ENCODE assay signal across 2 cellular contexts in the genomic region with DNA sequence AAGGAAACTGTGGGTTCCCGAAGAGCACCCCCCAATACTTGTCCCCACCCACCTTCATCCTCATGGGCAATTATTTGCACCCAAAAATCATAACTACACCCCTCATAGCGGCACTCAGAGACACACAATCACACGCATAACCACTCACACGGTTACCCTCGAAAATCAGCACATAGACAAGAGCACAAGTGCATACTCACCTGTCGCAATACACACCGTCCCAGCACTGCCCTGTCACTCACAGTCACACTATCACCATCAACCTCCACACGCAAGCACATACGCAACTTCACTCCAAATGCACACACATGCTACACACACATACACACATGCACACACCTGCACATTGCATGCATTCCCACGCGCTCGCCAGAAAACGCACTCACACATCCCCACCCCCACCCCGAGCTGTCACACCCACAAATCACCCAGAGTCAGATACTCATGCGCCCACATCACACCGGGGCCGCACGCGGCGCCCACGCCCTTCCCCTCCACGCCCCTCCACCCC.
TF ChIP-seq lines count a peak whose summit lies in the region.

No MANE protein-coding gene starts in this region.

TF ChIP-seq in SK-N-SH, 30 proteins besides CTCF, POLR2A, EP300 and RAD21 (continued from another document):
- no peak for TF ChIP-seq ZBTB33 (IDR thresholded peaks at IDR 0.05; ENCODE audit: borderline replicate concordance, low read depth)

TF ChIP-seq in SK-N-SH treated with all-trans-retinoic acid at 6 μM for 48 hours, 23 proteins besides CTCF, POLR2A, EP300 and RAD21 (continued from another document):
- TF ChIP-seq, protein P1, sequence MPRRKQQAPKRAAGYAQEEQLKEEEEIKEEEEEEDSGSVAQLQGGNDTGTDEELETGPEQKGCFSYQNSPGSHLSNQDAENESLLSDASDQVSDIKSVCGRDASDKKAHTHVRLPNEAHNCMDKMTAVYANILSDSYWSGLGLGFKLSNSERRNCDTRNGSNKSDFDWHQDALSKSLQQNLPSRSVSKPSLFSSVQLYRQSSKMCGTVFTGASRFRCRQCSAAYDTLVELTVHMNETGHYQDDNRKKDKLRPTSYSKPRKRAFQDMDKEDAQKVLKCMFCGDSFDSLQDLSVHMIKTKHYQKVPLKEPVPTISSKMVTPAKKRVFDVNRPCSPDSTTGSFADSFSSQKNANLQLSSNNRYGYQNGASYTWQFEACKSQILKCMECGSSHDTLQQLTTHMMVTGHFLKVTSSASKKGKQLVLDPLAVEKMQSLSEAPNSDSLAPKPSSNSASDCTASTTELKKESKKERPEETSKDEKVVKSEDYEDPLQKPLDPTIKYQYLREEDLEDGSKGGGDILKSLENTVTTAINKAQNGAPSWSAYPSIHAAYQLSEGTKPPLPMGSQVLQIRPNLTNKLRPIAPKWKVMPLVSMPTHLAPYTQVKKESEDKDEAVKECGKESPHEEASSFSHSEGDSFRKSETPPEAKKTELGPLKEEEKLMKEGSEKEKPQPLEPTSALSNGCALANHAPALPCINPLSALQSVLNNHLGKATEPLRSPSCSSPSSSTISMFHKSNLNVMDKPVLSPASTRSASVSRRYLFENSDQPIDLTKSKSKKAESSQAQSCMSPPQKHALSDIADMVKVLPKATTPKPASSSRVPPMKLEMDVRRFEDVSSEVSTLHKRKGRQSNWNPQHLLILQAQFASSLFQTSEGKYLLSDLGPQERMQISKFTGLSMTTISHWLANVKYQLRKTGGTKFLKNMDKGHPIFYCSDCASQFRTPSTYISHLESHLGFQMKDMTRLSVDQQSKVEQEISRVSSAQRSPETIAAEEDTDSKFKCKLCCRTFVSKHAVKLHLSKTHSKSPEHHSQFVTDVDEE (CRISPR knock-in tag; IDR thresholded peaks at IDR 0.05): no peak
- TF ChIP-seq, protein P2, sequence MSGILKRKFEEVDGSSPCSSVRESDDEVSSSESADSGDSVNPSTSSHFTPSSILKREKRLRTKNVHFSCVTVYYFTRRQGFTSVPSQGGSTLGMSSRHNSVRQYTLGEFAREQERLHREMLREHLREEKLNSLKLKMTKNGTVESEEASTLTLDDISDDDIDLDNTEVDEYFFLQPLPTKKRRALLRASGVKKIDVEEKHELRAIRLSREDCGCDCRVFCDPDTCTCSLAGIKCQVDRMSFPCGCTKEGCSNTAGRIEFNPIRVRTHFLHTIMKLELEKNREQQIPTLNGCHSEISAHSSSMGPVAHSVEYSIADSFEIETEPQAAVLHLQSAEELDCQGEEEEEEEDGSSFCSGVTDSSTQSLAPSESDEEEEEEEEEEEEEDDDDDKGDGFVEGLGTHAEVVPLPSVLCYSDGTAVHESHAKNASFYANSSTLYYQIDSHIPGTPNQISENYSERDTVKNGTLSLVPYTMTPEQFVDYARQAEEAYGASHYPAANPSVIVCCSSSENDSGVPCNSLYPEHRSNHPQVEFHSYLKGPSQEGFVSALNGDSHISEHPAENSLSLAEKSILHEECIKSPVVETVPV (CRISPR knock-in tag; IDR thresholded peaks at IDR 0.05): no peak
- TF ChIP-seq, protein P3, sequence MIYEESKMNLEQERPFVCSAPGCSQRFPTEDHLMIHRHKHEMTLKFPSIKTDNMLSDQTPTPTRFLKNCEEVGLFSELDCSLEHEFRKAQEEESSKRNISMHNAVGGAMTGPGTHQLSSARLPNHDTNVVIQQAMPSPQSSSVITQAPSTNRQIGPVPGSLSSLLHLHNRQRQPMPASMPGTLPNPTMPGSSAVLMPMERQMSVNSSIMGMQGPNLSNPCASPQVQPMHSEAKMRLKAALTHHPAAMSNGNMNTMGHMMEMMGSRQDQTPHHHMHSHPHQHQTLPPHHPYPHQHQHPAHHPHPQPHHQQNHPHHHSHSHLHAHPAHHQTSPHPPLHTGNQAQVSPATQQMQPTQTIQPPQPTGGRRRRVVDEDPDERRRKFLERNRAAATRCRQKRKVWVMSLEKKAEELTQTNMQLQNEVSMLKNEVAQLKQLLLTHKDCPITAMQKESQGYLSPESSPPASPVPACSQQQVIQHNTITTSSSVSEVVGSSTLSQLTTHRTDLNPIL (CRISPR knock-in tag; IDR thresholded peaks at IDR 0.05; ENCODE audit: low read depth): no peak
- TF ChIP-seq ZNF70 (CRISPR knock-in tag; IDR thresholded peaks at IDR 0.05) (no peak), BACH2 (CRISPR knock-in tag; IDR thresholded peaks at IDR 0.05; ENCODE audit: borderline replicate concordance) (no peak), TOX (CRISPR knock-in tag; IDR thresholded peaks at IDR 0.05; ENCODE audit: borderline replicate concordance) (no peak), ZFP3 (CRISPR knock-in tag; IDR thresholded peaks at IDR 0.05) (no peak), ZC3H10 (CRISPR knock-in tag; IDR thresholded peaks at IDR 0.05) (no peak)
